ENCODE assay signal across 31 cellular contexts in the genomic region with DNA sequence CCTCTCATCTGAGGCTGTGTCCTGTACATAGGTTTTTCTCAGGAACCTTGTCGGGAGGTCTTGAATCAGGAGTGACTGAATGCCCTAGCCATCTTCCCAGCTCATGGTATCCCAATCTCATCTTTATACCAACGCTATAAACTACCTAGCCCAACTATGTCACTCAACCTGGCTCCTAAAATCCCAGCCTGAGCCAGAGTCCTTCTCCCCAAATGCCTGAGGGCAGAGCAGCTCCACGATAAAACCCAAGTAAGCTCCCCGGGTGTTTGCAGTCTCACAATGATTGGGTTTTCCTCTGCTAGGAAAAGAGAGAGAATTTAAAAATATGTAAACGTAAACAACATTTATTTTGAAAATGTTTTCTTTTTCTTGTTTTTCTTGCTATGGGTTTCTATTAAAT.
"Had no signal": no experiment of that assay in that cellular context is flagged by ENCODE, and none has a peak within 500 bp of the region (broad histone marks: within the 10 kb centered on the region; RNA-seq: fewer than 3 reads in every experiment).

No MANE protein-coding gene starts in this region.

- H3K27me3 ChIP-seq: adrenal gland, ascending aorta, body of pancreas, brain microvascular endothelial cell, breast epithelium, cardiac muscle cell had no signal

- DNase-seq: activated effector memory CD4-positive, alpha-beta T cell treated with anti-CD3 and anti-CD28 coated beads, Interleukin-2, amount 50 U/mL, for 16 hours; activated effector memory CD4-positive, alpha-beta T cell treated with Interleukin-2 at 50 U/mL for 16 hours; activated gamma-delta T cell; activated gamma-delta T cell treated with Interleukin-2 at 50 U/mL for 16 hours; activated naive CD4-positive, alpha-beta T cell; activated naive CD4-positive, alpha-beta T cell treated with anti-CD3 and anti-CD28 coated beads for 36 hours; activated naive CD4-positive, alpha-beta T cell treated with anti-CD3 and anti-CD28 coated beads, Interleukin-2, amount 10 ng/mL, durations not matched to agents 7 days and 5 days; activated naive CD4-positive, alpha-beta T cell treated with anti-CD3 and anti-CD28 coated beads, Interleukin-2, amount 50 U/mL, for 16 hours; activated naive CD4-positive, alpha-beta T cell treated with Interleukin-2 at 50 U/mL for 16 hours; activated naive CD8-positive, alpha-beta T cell treated with anti-CD3 and anti-CD28 coated beads for 36 hours; activated naive CD8-positive, alpha-beta T cell treated with anti-CD3 and anti-CD28 coated beads, Interleukin-2, amount 10 ng/mL, durations not matched to agents 7 days and 5 days; activated naive CD8-positive, alpha-beta T cell treated with anti-CD3 and anti-CD28 coated beads, Interleukin-2, amount 50 U/mL, for 24 hours; activated T-cell treated with anti-CD3 and anti-CD28 coated beads, Interleukin-2, amount 50 U/mL, for 1 hour; activated T-cell treated with anti-CD3 and anti-CD28 coated beads, Interleukin-2, amount 50 U/mL, for 24 hours; activated T-cell treated with anti-CD3 and anti-CD28 coated beads, Interleukin-2, amount 50 U/mL, for 4 hours; activated T-cell treated with anti-CD3 and anti-CD28 coated beads, Interleukin-2, amount 50 U/mL, for 48 hours; activated T-cell treated with anti-CD3 and anti-CD28 coated beads, Interleukin-2, amount 50 U/mL, for 72 hours; adrenal gland; amniotic stem cell; amygdala; aorta; body of pancreas; brain microvascular endothelial cell; caudate nucleus; central memory CD4-positive, alpha-beta T cell; cerebellar nuclear complex had no signal

- H3K9me3 ChIP-seq: adrenal gland, ascending aorta, body of pancreas, breast epithelium had no signal

- H3K4me3 ChIP-seq: adrenal gland, ascending aorta, body of pancreas, breast epithelium, cardiac muscle cell had no signal

- ATAC-seq: activated naive CD4-positive, alpha-beta T cell treated with anti-CD3 and anti-CD28 coated beads, Interleukin-2, amount 50 U/mL, for 72 hours; activated naive CD8-positive, alpha-beta T cell treated with anti-CD3 and anti-CD28 coated beads, Interleukin-2, amount 50 U/mL, for 24 hours; activated T-cell treated with anti-CD3 and anti-CD28 coated beads, Interleukin-2, amount 50 U/mL, for 4 hours; activated T-cell treated with anti-CD3 and anti-CD28 coated beads, Interleukin-2, amount 50 U/mL, for 72 hours; body of pancreas had no signal

- H3K27ac ChIP-seq: adrenal gland, ascending aorta, body of pancreas, brain microvascular endothelial cell, breast epithelium, cardiac muscle cell had no signal

- H3K36me3 ChIP-seq: adrenal gland, ascending aorta, brain microvascular endothelial cell, breast epithelium, cardiac muscle cell had no signal

- H3K4me1 ChIP-seq: adrenal gland, ascending aorta, breast epithelium had no signal

- FAIRE-seq: bronchial epithelial cell had no signal
